In genomic region chr2:85215074-85216050, GRCh38 we compare ENCODE assay signal across 9 cellular contexts.
A peak's percentile ranks its signal among the peaks of the same experiment; 100 is the strongest.
DNase-seq lines count a peak whose midpoint lies in the region; FAIRE-seq and TF ChIP-seq lines count a peak whose summit lies in the region.
"Had no signal": no experiment of that assay in that cellular context is flagged by ENCODE, and none has a peak within 500 bp of the region (broad histone marks: within the 10 kb centered on the region; RNA-seq: fewer than 3 reads in every experiment).

No MANE protein-coding gene starts in this region.

- H3K9me3 Mint-ChIP-seq in immature natural killer cell = no peaks in the 10 kb centered on the region

- no peaks in the 10 kb centered on the region for H3K36me3 ChIP-seq in MG63
- no peaks in the 10 kb centered on the region for H3K36me3 ChIP-seq in muscle layer of colon (ENCODE audit: insufficient read depth, low read length)

- H3K4me1 ChIP-seq in muscle layer of colon (ENCODE audit: insufficient read depth, low read length) = peaks cover 39% of the 10 kb centered on the region

- H3K27ac ChIP-seq in muscle layer of colon (ENCODE audit: low read depth, low read length) = peak overlapping the region; percentile 82

- H3K4me3 ChIP-seq in MG63 = no peak overlapping the region
- H3K4me3 ChIP-seq in choroid plexus epithelial cell (ENCODE audit: low read depth, low read length) = no peak overlapping the region
- peak overlapping the region; percentile 33 to 39 for H3K4me3 ChIP-seq in muscle layer of colon (ENCODE audit: low read depth in 1 of 2, low read length in 2 of 2)

- H3K4me1 Mint-ChIP-seq in immature natural killer cell = no peaks in the 10 kb centered on the region

- TF ChIP-seq POLR2A in erythroblast (IDR thresholded peaks at IDR 0.05; ENCODE audit: low read length) (no peak), H54 (IDR thresholded peaks at IDR 0.05; ENCODE audit: low read depth, low read length) (no peak)

- H3K36me3 Mint-ChIP-seq in immature natural killer cell = no peaks in the 10 kb centered on the region

- H3K27me3 ChIP-seq in MG63 = no peaks in the 10 kb centered on the region
- no peaks in the 10 kb centered on the region for H3K27me3 ChIP-seq in muscle layer of colon (ENCODE audit: control insufficient read depth in 1 of 2, insufficient read depth in 2 of 2, low read length in 2 of 2)

- H3K9me3 ChIP-seq in MG63 = no peaks in the 10 kb centered on the region
- H3K9me3 ChIP-seq in muscle layer of colon (ENCODE audit: low read length) = no peaks in the 10 kb centered on the region

- H3K9ac ChIP-seq in muscle layer of colon (ENCODE audit: low read length) = no peak overlapping the region

- FAIRE-seq in H54 (lab: Jason Lieb, UNC) = no peak
- FAIRE-seq: GM12892 had no signal

- DNase-seq in AG09319 (ENCODE audit: extremely low read depth, low read depth) (peak; percentile 93), MG63 (peak; percentile 77), choroid plexus epithelial cell (ENCODE audit: low read depth) (peak; percentile 84), immature natural killer cell (no peak), erythroblast (lab: John Stamatoyannopoulos, UW) (no peak), kidney glomerular epithelial cell (lab: John Stamatoyannopoulos, UW) (no peak), H54 (ENCODE audit: insufficient read length, low spot score) (no peak)

- no peak overlapping the region for H3K27ac Mint-ChIP-seq in immature natural killer cell

- peaks cover under 1 to 15% (median 7%) of the 10 kb centered on the region in 3 donors for H3K27me3 Mint-ChIP-seq in immature natural killer cell (ENCODE audit: low read depth in 3 of 3)

- TF ChIP-seq CTCF in AG09319 (IDR thresholded peaks at IDR 0.05; ENCODE audit: low read depth, low read length) (no peak), choroid plexus epithelial cell (conservative IDR thresholded peaks at IDR 0.05; ENCODE audit: low read depth, low read length) (no peak)

- no peak overlapping the region for H3K4me3 Mint-ChIP-seq in immature natural killer cell

Comparison
In these comparisons a context has a peak if more than half of its experiments do, and no peak if none do; other contexts are left out.
1. DNase-seq: peak in AG09319 (single experiment), MG63 (single experiment) and choroid plexus epithelial cell (single experiment); none in immature natural killer cell (0 of 3), erythroblast (0 of 2), kidney glomerular epithelial cell (single experiment) and H54 (single experiment).
2. H3K4me3 ChIP-seq: peak in muscle layer of colon (2 of 2); none in MG63 (single experiment) and choroid plexus epithelial cell (single experiment).